ENCODE assay signal across 17 cellular contexts in genomic region chr1:234120327-234120944, GRCh38.
DNase-seq lines count a peak whose midpoint lies in the region; ATAC-seq, FAIRE-seq and TF ChIP-seq lines count a peak whose summit lies in the region.
"Had no signal": no experiment of that assay in that cellular context is flagged by ENCODE, and none has a peak within 500 bp of the region (broad histone marks: within the 10 kb centered on the region; RNA-seq: fewer than 3 reads in every experiment).

No MANE protein-coding gene starts in this region.

- H3K9me1 ChIP-seq in keratinocyte (ENCODE audit: control insufficient read depth, extremely low read depth, insufficient read depth, low read length): no peaks in the 10 kb centered on the region

- H3K27ac ChIP-seq in A549: peak overlapping the region; percentile 32 to 78; a peak in 4 of 6 replicates
- H3K27ac ChIP-seq in Panc1 (ENCODE audit: low read length): no peak overlapping the region
- no peak overlapping the region for H3K27ac ChIP-seq in keratinocyte (ENCODE audit: control insufficient read depth, insufficient read depth, low read length)
- no peak overlapping the region for H3K27ac ChIP-seq in adrenal gland
- no peak overlapping the region for H3K27ac ChIP-seq in HepG2 (ENCODE audit: extremely low read length, insufficient read depth, low read length)
- H3K27ac ChIP-seq: HL-60, KMS-11 had no signal

- H3K4me1 ChIP-seq in A549 (peaks cover 32% of the 10 kb centered on the region), Panc1 (ENCODE audit: control insufficient read depth, insufficient read depth, low read length) (peaks cover 4% of the 10 kb centered on the region), keratinocyte (ENCODE audit: control insufficient read depth, extremely low read depth, insufficient read depth, low read length) (peaks cover 5% of the 10 kb centered on the region), adrenal gland (replicated peaks in 1 of 2) (no peaks in the 10 kb centered on the region), HepG2 (ENCODE audit: insufficient read depth, low read length) (peaks cover 5% of the 10 kb centered on the region; the same call in 1 of the 2 replicates)

- H3K27me3 ChIP-seq in Panc1 (ENCODE audit: control insufficient read depth, insufficient read depth, low read length) (no peaks in the 10 kb centered on the region), keratinocyte (ENCODE audit: control insufficient read depth, extremely low read depth, insufficient read depth, low read length) (no peaks in the 10 kb centered on the region), adrenal gland (peaks cover 9% of the 10 kb centered on the region), HepG2 (ENCODE audit: control insufficient read depth in 1 of 2, insufficient read depth in 2 of 2, low read length in 2 of 2) (peaks cover 0 to 4% of the 10 kb centered on the region in 2 experiments; a peak in 2 of 5 replicates)

- H4K20me1 ChIP-seq in keratinocyte (ENCODE audit: control insufficient read depth, extremely low read depth, insufficient read depth, low read length) (no peaks in the 10 kb centered on the region), HepG2 (ENCODE audit: insufficient read depth, low read length) (no peaks in the 10 kb centered on the region)

- H3K9ac ChIP-seq in keratinocyte (ENCODE audit: control insufficient read depth, extremely low read depth, insufficient read depth, low read length): no peak overlapping the region
- no peak overlapping the region for H3K9ac ChIP-seq in HepG2 (ENCODE audit: insufficient read depth, low read depth, low read length)
- H3K9ac ChIP-seq: KMS-11 had no signal

- no peak overlapping the region for H2AFZ ChIP-seq in keratinocyte (ENCODE audit: control insufficient read depth, low read length)
- no peak overlapping the region for H2AFZ ChIP-seq in HepG2 (ENCODE audit: low read length)

- no peak for TF ChIP-seq POLR2A in A549 (IDR thresholded peaks at IDR 0.05; ENCODE audit: low read length)
- no peak for TF ChIP-seq POLR2A in adrenal gland (IDR thresholded peaks at IDR 0.05)
- TF ChIP-seq POLR2A in HepG2 (IDR thresholded peaks at IDR 0.05; ENCODE audit: insufficient read depth in 1 of 2, low read depth in 2 of 2, low read length in 2 of 2): no peak

- no peak for DNase-seq in A549 (ENCODE audit: low read depth in 1 of 2, low spot score in 1 of 2)
- peak; percentile 37 for DNase-seq in HT1080 (ENCODE audit: low read depth)
- DNase-seq in Panc1 (ENCODE audit: low read depth, low spot score): no peak
- DNase-seq in keratinocyte (ENCODE audit: low read depth, low spot score): no peak
- no peak for DNase-seq in adrenal gland
- no peak for DNase-seq in HepG2 (ENCODE audit: low spot score)
- DNase-seq in kidney glomerular epithelial cell (lab: John Stamatoyannopoulos, UW): no peak
- DNase-seq: 8988T; ACHN; Calu3; CD4-positive, alpha-beta T cell had no signal

- H3K79me2 ChIP-seq in keratinocyte (ENCODE audit: control insufficient read depth, insufficient read depth, low read length): peaks cover 2% of the 10 kb centered on the region
- no peaks in the 10 kb centered on the region for H3K79me2 ChIP-seq in HepG2 (ENCODE audit: insufficient read depth, low read length)

- H3K36me3 ChIP-seq in Panc1 (ENCODE audit: control insufficient read depth, insufficient read depth, low read length) (no peaks in the 10 kb centered on the region), keratinocyte (ENCODE audit: control insufficient read depth in 2 of 2, extremely low read depth in 1 of 2, insufficient read depth in 2 of 2, low read length in 2 of 2) (no peaks in the 10 kb centered on the region), adrenal gland (replicated peaks in 1 of 2) (no peaks in the 10 kb centered on the region), HepG2 (replicated peaks in 1 of 2; ENCODE audit: control insufficient read depth in 1 of 2, insufficient read depth in 2 of 2, low read length in 2 of 2) (no peaks in the 10 kb centered on the region)

- in situ Hi-C loops in Panc1 (cut with HindIII; ENCODE audit: low pct_unique_long_range_greater_than_20kb, low sequenced_read_pairs) (no loop called here), HepG2 (cut with HindIII; ENCODE audit: extremely low pct_ligation_motif_present, low pct_unique_long_range_greater_than_20kb) (no loop called here)

- H3K4me3 ChIP-seq in A549: no peak overlapping the region
- H3K4me3 ChIP-seq in Panc1 (ENCODE audit: low read depth in 2 of 2, low read length in 2 of 2): no peak overlapping the region
- H3K4me3 ChIP-seq in keratinocyte (ENCODE audit: control insufficient read depth in 2 of 3, extremely low read depth in 1 of 3, insufficient read depth in 2 of 3, low read depth in 1 of 3, low read length in 3 of 3): no peak overlapping the region
- H3K4me3 ChIP-seq in adrenal gland: no peak overlapping the region
- no peak overlapping the region for H3K4me3 ChIP-seq in HepG2 (replicated peaks in 1 of 3; ENCODE audit: insufficient read depth in 1 of 3, low read depth in 2 of 3, low read length in 3 of 3)
- H3K4me3 ChIP-seq: GM12878 had no signal

- H3K4me2 ChIP-seq in A549 (peak overlapping the region; percentile 14; the same call in 2 of the 3 replicates), keratinocyte (ENCODE audit: control insufficient read depth, extremely low read depth, insufficient read depth, low read depth, low read length) (no peak overlapping the region), HepG2 (ENCODE audit: low read depth, low read length) (no peak overlapping the region)
- H3K4me2 ChIP-seq: KMS-11 had no signal

- dilution Hi-C loops in keratinocyte (cut with MboI; ENCODE audit: extremely low pct_ligation_motif_present, low sequenced_read_pairs): no loop called here

- CTCF ChIA-PET in A549 (lab: Yijun Ruan, JAX): interaction anchor here (0.8 to 11.5 kb wide), 4 partner anchors 8 to 206 kb away, joined by 3 to 116 read pairs (median 49); no protein-coding TSS in a partner anchor
- CTCF ChIA-PET in Panc1 (lab: Charles Lee): no interaction called here
- CTCF ChIA-PET in HepG2 (lab: Yijun Ruan, JAX; ENCODE audit: low intra/inter-chr PET ratio, low total read pairs): no interaction called here

- ATAC-seq in A549 (peak; percentile 58 to 74; a peak in 4 of 6 replicates), Panc1 (peak; percentile 70), HepG2 (no peak)
- ATAC-seq: GM12878, HCT116 had no signal

- 56% methylated on average over 7 of the region's 7 CpGs for WGBS in A549 (ENCODE audit: missing lambda C conversion rate)
- 76 to 85% (median 77%) methylated on average over 6 to 7 of the region's 7 CpGs for WGBS in adrenal gland, 4 donors
- 19% methylated on average over 7 of the region's 7 CpGs for WGBS in HepG2 (ENCODE audit: low lambda C conversion rate)

- TF ChIP-seq RAD21 in A549 (conservative IDR thresholded peaks at IDR 0.05 in 1 of 2, IDR thresholded peaks at IDR 0.05 in 1 of 2) (no peak), HepG2 (CRISPR knock-in tag; IDR thresholded peaks at IDR 0.05) (no peak)

- no TSS peak for BruUV-seq in Panc1 (replicated peaks; lab: Mats Ljungman, UMichigan)
- no TSS peak for BruUV-seq in HepG2 (replicated peaks; lab: Mats Ljungman, UMichigan)

- intact Hi-C loops in Panc1 (cut with micrococcal nuclease; ENCODE audit: unreplicated experiment) (no loop called here), adrenal gland (cut with DNase I) (no loop called here), HepG2 (cut with micrococcal nuclease; ENCODE audit: unreplicated experiment) (no loop called here)

- TF ChIP-seq EP300 in A549 (IDR thresholded peaks at IDR 0.05) (no peak), HepG2 (IDR thresholded peaks at IDR 0.05; ENCODE audit: low read depth in 2 of 2, low read length in 2 of 2) (no peak), HepG2 (CRISPR knock-in tag; IDR thresholded peaks at IDR 0.05; ENCODE audit: borderline replicate concordance) (no peak)

- H3K9me3 ChIP-seq in A549 (no peaks in the 10 kb centered on the region), Panc1 (ENCODE audit: control insufficient read depth, insufficient read depth, low read depth, low read length) (no peaks in the 10 kb centered on the region), keratinocyte (ENCODE audit: control insufficient read depth, low read depth, low read length) (no peaks in the 10 kb centered on the region), adrenal gland (replicated peaks in 1 of 3) (no peaks in the 10 kb centered on the region), HepG2 (ENCODE audit: low read length) (no peaks in the 10 kb centered on the region)

- POLR2A ChIA-PET in A549 (lab: Yijun Ruan, JAX): interaction anchor here (1.4 kb wide), 1 partner anchor 253 kb away, joined by 3 read pairs; the partner anchor contains the start of gene COA6
- POLR2A ChIA-PET in Panc1 (lab: Charles Lee): no interaction called here
- POLR2A ChIA-PET in HepG2 (lab: Yijun Ruan, JAX): no interaction called here

- FAIRE-seq in A549 (lab: Jason Lieb, UNC) (no peak), keratinocyte (lab: Jason Lieb, UNC) (peak; percentile 17), HepG2 (lab: Jason Lieb, UNC) (no peak)
- FAIRE-seq: GM12878, GM18507, H54 had no signal

- TF ChIP-seq CTCF in A549 (IDR thresholded peaks at IDR 0.05) (no peak), Panc1 (IDR thresholded peaks at IDR 0.05) (no peak), keratinocyte (optimal IDR thresholded peaks at IDR 0.05 in 1 of 3, IDR thresholded peaks at IDR 0.05 in 1 of 3, conservative IDR thresholded peaks at IDR 0.05 in 1 of 3; ENCODE audit: extremely low read depth in 1 of 3, insufficient read depth in 2 of 3, low read length in 3 of 3) (no peak), adrenal gland (IDR thresholded peaks at IDR 0.05) (no peak), HepG2 (CRISPR knock-in tag; IDR thresholded peaks at IDR 0.05) (no peak)

TF ChIP-seq in A549, 52 proteins besides CTCF, POLR2A, EP300 and RAD21:
- TF ChIP-seq GATA3 (IDR thresholded peaks at IDR 0.05; ENCODE audit: borderline replicate concordance): no peak
- no peak for TF ChIP-seq FOSL2 (IDR thresholded peaks at IDR 0.05)
- TF ChIP-seq FOSL2 (CRISPR knock-in tag; IDR thresholded peaks at IDR 0.05): peak; percentile 43; the same call in 1 of the 2 replicates

TF ChIP-seq in HepG2, 621 proteins besides CTCF, POLR2A, EP300 and RAD21 (continues in another document):
- TF ChIP-seq ZNF569 (CRISPR knock-in tag; IDR thresholded peaks at IDR 0.05; ENCODE audit: borderline replicate concordance) (no peak), ZNF670 (CRISPR knock-in tag; IDR thresholded peaks at IDR 0.05; ENCODE audit: borderline replicate concordance) (no peak), BHLHE40 (IDR thresholded peaks at IDR 0.05; ENCODE audit: low read length) (no peak), CEBPB (IDR thresholded peaks at IDR 0.05; ENCODE audit: borderline replicate concordance, low read depth, low read length) (no peak), NFYB (CRISPR knock-in tag; IDR thresholded peaks at IDR 0.05) (no peak), ETS1 (CRISPR knock-in tag; IDR thresholded peaks at IDR 0.05) (no peak)

Comparison
In these comparisons a context has a peak if more than half of its experiments do, and no peak if none do; other contexts are left out.
1. H3K27ac ChIP-seq: peak in A549 (2 of 2); none in Panc1 (single experiment), keratinocyte (single experiment), adrenal gland (0 of 5) and HepG2 (single experiment).